Comparison of ENCODE assay signal across 8 cellular contexts in the genomic region with DNA sequence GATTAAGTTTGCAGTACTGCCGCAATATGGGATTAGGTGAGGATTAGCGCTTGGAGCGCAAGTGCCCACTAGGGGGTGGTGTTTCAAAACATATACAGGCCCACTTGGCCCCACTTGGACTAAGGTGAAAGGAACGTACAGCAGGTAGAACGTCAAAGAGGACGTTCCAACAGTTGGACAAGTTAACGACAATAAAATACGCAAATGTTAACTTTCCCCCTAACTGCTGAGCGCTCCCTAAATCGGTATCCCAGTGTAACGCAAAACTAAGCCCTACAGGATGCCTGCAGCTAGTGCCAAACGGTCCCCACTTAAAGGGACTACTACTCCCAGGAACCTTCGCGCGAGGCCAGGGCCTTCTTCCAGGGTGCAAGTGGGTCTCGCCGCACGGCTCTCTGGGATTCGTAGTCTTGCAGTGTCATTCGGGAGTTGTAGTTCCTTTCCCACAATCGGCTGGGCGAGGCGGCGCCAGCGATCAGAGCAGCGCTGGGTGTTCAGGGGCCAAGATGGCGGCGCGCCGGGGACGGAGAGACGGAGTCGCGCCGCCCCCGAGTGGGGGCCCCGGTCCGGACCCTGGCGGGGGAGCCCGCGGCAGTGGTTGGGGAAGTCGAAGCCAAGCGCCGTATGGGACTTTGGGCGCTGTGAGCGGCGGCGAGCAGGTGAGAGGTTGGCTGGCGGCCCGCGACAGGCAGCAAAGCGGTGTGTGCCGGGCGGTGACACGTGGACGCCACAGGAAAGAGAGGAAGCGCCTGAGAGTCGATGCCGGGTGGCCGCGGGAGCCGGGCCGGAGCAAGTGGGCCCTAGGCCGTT. TPM values are rescaled to one million over a fixed set of nuclear protein-coding genes. Genes with fewer than 3 reads are reported as not detected.
A peak's percentile ranks its signal among the peaks of the same experiment; 100 is the strongest.
DNase-seq lines count a peak whose midpoint lies in the region; ATAC-seq and TF ChIP-seq lines count a peak whose summit lies in the region.

A gene with protein sequence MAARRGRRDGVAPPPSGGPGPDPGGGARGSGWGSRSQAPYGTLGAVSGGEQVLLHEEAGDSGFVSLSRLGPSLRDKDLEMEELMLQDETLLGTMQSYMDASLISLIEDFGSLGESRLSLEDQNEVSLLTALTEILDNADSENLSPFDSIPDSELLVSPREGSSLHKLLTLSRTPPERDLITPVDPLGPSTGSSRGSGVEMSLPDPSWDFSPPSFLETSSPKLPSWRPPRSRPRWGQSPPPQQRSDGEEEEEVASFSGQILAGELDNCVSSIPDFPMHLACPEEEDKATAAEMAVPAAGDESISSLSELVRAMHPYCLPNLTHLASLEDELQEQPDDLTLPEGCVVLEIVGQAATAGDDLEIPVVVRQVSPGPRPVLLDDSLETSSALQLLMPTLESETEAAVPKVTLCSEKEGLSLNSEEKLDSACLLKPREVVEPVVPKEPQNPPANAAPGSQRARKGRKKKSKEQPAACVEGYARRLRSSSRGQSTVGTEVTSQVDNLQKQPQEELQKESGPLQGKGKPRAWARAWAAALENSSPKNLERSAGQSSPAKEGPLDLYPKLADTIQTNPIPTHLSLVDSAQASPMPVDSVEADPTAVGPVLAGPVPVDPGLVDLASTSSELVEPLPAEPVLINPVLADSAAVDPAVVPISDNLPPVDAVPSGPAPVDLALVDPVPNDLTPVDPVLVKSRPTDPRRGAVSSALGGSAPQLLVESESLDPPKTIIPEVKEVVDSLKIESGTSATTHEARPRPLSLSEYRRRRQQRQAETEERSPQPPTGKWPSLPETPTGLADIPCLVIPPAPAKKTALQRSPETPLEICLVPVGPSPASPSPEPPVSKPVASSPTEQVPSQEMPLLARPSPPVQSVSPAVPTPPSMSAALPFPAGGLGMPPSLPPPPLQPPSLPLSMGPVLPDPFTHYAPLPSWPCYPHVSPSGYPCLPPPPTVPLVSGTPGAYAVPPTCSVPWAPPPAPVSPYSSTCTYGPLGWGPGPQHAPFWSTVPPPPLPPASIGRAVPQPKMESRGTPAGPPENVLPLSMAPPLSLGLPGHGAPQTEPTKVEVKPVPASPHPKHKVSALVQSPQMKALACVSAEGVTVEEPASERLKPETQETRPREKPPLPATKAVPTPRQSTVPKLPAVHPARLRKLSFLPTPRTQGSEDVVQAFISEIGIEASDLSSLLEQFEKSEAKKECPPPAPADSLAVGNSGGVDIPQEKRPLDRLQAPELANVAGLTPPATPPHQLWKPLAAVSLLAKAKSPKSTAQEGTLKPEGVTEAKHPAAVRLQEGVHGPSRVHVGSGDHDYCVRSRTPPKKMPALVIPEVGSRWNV (N-terminal part only) (plus strand): TSS at position 478 of the 810 bp plus-strand sequence. CDS start 29 bp downstream, at position 507.

- DNase-seq in CD14-positive monocyte (ENCODE audit: low spot score) (peak; percentile 98), NCI-H526 treated with DMSO at 0.1 percent for 48 hours (lab: John Stamatoyannopoulos, UW) (peak; percentile 94), coronary artery (ENCODE audit: low spot score) (peak; percentile 99), left colon (peak; percentile 97 to 99)
- peak; percentile 99 for DNase-seq in activated CD4-positive, alpha-beta T cell treated with anti-CD3 and anti-CD28 coated beads, Interleukin-2, amount 10 ng/mL, durations not matched to agents 24 days and 14 days
- peak; percentile 99 for DNase-seq in stimulated activated CD4-positive, alpha-beta T cell treated with anti-CD3 and anti-CD28 coated beads, Interleukin-1b, Interleukin-23, amount 100 ng/mL, for 48 hours

- ATAC-seq in GM19328 (IDR thresholded peaks at IDR 0.05; ENCODE audit: unreplicated experiment) (peak; percentile 83), HG03520 (IDR thresholded peaks at IDR 0.05; ENCODE audit: unreplicated experiment) (peak; percentile 91), left colon (peak; percentile 92)

- peaks cover 4 to 9% of the 10 kb centered on the region in 2 donors for H3K36me3 Mint-ChIP-seq in CD14-positive monocyte
- H3K36me3 Mint-ChIP-seq in activated CD4-positive, alpha-beta T cell treated with anti-CD3 and anti-CD28 coated beads, Interleukin-2, amount 10 ng/mL, durations not matched to agents 24 days and 14 days (ENCODE audit: low read depth): peaks cover 34% of the 10 kb centered on the region

- peak; percentile 99 for TF ChIP-seq CTCF in CD14-positive monocyte (IDR thresholded peaks at IDR 0.05)
- TF ChIP-seq CTCF in coronary artery (IDR thresholded peaks at IDR 0.05): peak; percentile 79

- H3K9me3 Mint-ChIP-seq in CD14-positive monocyte: no peaks in the 10 kb centered on the region
- no peaks in the 10 kb centered on the region for H3K9me3 Mint-ChIP-seq in activated CD4-positive, alpha-beta T cell treated with anti-CD3 and anti-CD28 coated beads, Interleukin-2, amount 10 ng/mL, durations not matched to agents 24 days and 14 days

- H3K4me3 ChIP-seq in coronary artery: peak within 1 kb of the TSS; percentile 100

- H3K4me3 Mint-ChIP-seq in CD14-positive monocyte: peak within 1 kb of the TSS; percentile 95
- H3K4me3 Mint-ChIP-seq in activated CD4-positive, alpha-beta T cell treated with anti-CD3 and anti-CD28 coated beads, Interleukin-2, amount 10 ng/mL, durations not matched to agents 24 days and 14 days: peak within 1 kb of the TSS; percentile 97

- intact Hi-C loops in CD14-positive monocyte (cut with micrococcal nuclease): loop anchor here (2.0 to 10.0 kb wide), 4 partner anchors 14 to 372 kb away; partner anchors contain the start of genes ACTR1A (in 2 of the 2), SUFU (in 2 of the 2), ARMH3 (in 1 of the 2) and NOLC1 (in 1 of the 2)
- intact Hi-C loops in activated CD4-positive, alpha-beta T cell treated with anti-CD3 and anti-CD28 coated beads, Interleukin-2, amount 10 ng/mL, durations not matched to agents 24 days and 14 days (cut with micrococcal nuclease): loop anchor here (1.0 to 5.0 kb wide), 9 partner anchors 13 to 370 kb away; partner anchors contain the start of genes ACTR1A, ARMH3, GBF1 and HPS6
- intact Hi-C loops in left colon (cut with DNase I, micrococcal nuclease): no loop called here

- H3K27ac Mint-ChIP-seq in CD14-positive monocyte: peak within 1 kb of the TSS; percentile 93 to 97 (median 95)
- peak within 1 kb of the TSS; percentile 100 for H3K27ac Mint-ChIP-seq in activated CD4-positive, alpha-beta T cell treated with anti-CD3 and anti-CD28 coated beads, Interleukin-2, amount 10 ng/mL, durations not matched to agents 24 days and 14 days

- H3K4me1 Mint-ChIP-seq in CD14-positive monocyte: peaks cover 24% of the 10 kb centered on the region
- peaks cover 33% of the 10 kb centered on the region for H3K4me1 Mint-ChIP-seq in activated CD4-positive, alpha-beta T cell treated with anti-CD3 and anti-CD28 coated beads, Interleukin-2, amount 10 ng/mL, durations not matched to agents 24 days and 14 days

- peak within 1 kb of the TSS; percentile 87 to 96 for H3K27ac ChIP-seq in coronary artery

- H3K27me3 Mint-ChIP-seq in CD14-positive monocyte (ENCODE audit: low read depth in 3 of 3): peaks cover 0 to 2% (median 0%) of the 10 kb centered on the region in 3 donors
- H3K27me3 Mint-ChIP-seq in activated CD4-positive, alpha-beta T cell treated with anti-CD3 and anti-CD28 coated beads, Interleukin-2, amount 10 ng/mL, durations not matched to agents 24 days and 14 days: no peaks in the 10 kb centered on the region

RNA-seq across cellular contexts. Expression of the gene that starts here (rescaled TPM):
- polyA plus RNA-seq in CD14-positive monocyte: 1 to 10 TPM; 1.1 to 2.5 TPM
- 111 and 113 TPM in 2 replicates for total RNA-seq in activated CD4-positive, alpha-beta T cell treated with anti-CD3 and anti-CD28 coated beads, Interleukin-2, amount 10 ng/mL, durations not matched to agents 24 days and 14 days
- 10 to 100 TPM; 14.4 to 22.1 TPM for total RNA-seq in left colon

Comparison
In these comparisons a context has a peak if more than half of its experiments do, and no peak if none do; other contexts are left out.
1. Peak in every context shown above with its lines: DNase-seq, ATAC-seq, H3K4me3 ChIP-seq and H3K27ac ChIP-seq.
2. intact Hi-C loops: an anchor here in CD14-positive monocyte (2.0 to 10.0 kb wide) and activated CD4-positive, alpha-beta T cell treated with anti-CD3 and anti-CD28 coated beads, Interleukin-2, amount 10 ng/mL, durations not matched to agents 24 days and 14 days (1.0 to 5.0 kb wide); none called in left colon.